Comparison of ENCODE assay signal across 9 cellular contexts in the genomic region with DNA sequence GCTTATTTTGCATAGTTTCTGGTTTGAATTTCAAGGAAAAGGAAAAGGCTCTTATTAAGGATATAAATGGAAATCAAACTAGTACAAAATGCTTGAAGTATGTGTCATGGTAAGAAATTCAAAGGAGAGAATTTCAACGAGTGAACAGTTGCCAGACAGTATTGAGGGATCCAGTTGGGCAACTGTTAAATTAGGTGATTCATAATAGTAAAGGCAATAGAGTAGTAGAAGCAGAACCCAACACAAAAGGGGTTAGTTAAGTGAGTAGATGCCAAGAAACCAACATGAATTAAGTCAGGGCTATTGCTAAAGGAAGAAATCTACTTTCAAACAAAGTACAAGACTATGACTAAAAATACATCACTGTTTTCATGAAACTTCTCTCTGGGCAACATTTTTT. TPM values are rescaled to one million over a fixed set of nuclear protein-coding genes. Genes with fewer than 3 reads are reported as not detected.
DNase-seq lines count a peak whose midpoint lies in the region; ATAC-seq and TF ChIP-seq lines count a peak whose summit lies in the region.
"Had no signal": no experiment of that assay in that cellular context is flagged by ENCODE, and none has a peak within 500 bp of the region (broad histone marks: within the 10 kb centered on the region; RNA-seq: fewer than 3 reads in every experiment).

No MANE protein-coding gene starts in this region.

- ATAC-seq in GM19351 (IDR thresholded peaks at IDR 0.05; ENCODE audit: unreplicated experiment) (peak; percentile 36), HG02610 (IDR thresholded peaks at IDR 0.05; ENCODE audit: unreplicated experiment) (no peak), GM18868 (IDR thresholded peaks at IDR 0.05; ENCODE audit: unreplicated experiment) (no peak)

- no peaks in the 10 kb centered on the region for H3K36me3 ChIP-seq in SJCRH30

- H3K9me3 Mint-ChIP-seq in activated CD4-positive, alpha-beta memory T cell treated with anti-CD3 and anti-CD28 coated beads, Interleukin-2, amount 10 ng/mL, durations not matched to agents 7 days and 5 days, result peaks cover 3% of the 10 kb centered on the region

- H3K9me3 ChIP-seq in SJCRH30 (replicated peaks), result no peaks in the 10 kb centered on the region

- H3K27me3 ChIP-seq in SJCRH30, result no peaks in the 10 kb centered on the region

- peaks cover 68% of the 10 kb centered on the region for H3K36me3 Mint-ChIP-seq in activated CD4-positive, alpha-beta memory T cell treated with anti-CD3 and anti-CD28 coated beads, Interleukin-2, amount 10 ng/mL, durations not matched to agents 7 days and 5 days (ENCODE audit: low read depth)

- H3K4me1 ChIP-seq in SJCRH30, result 0 out of 2 replicates have a peak, but pooled peaks cover 3% of the 10 kb centered on the region

- peaks cover 73% of the 10 kb centered on the region for H3K4me1 Mint-ChIP-seq in activated CD4-positive, alpha-beta memory T cell treated with anti-CD3 and anti-CD28 coated beads, Interleukin-2, amount 10 ng/mL, durations not matched to agents 7 days and 5 days

- H3K27ac ChIP-seq in SJCRH30, result no peak overlapping the region
- H3K27ac ChIP-seq: KMS-11 had no signal

- peak overlapping the region; percentile 98 for H3K27ac Mint-ChIP-seq in activated CD4-positive, alpha-beta memory T cell treated with anti-CD3 and anti-CD28 coated beads, Interleukin-2, amount 10 ng/mL, durations not matched to agents 7 days and 5 days

- H3K4me3 Mint-ChIP-seq in activated CD4-positive, alpha-beta memory T cell treated with anti-CD3 and anti-CD28 coated beads, Interleukin-2, amount 10 ng/mL, durations not matched to agents 7 days and 5 days, result peak overlapping the region; percentile 99

- no peak overlapping the region for H3K4me3 ChIP-seq in fibroblast of villous mesenchyme (ENCODE audit: low read depth, low read length)
- no peak overlapping the region for H3K4me3 ChIP-seq in SJCRH30

- POLR2A ChIA-PET in activated CD4-positive, alpha-beta memory T cell treated with anti-CD3 and anti-CD28 coated beads, Interleukin-2, amount 10 ng/mL, durations not matched to agents 7 days and 5 days (lab: Charles Lee), result interaction anchor here (0.9 to 10.1 kb wide), 17 partner anchors 10 to 337 kb away, joined by 3 to 171 read pairs (median 10); partner anchors contain the start of genes GBP1, GBP3, GBP4 and GBP6

- H3K27me3 Mint-ChIP-seq in activated CD4-positive, alpha-beta memory T cell treated with anti-CD3 and anti-CD28 coated beads, Interleukin-2, amount 10 ng/mL, durations not matched to agents 7 days and 5 days, result no peaks in the 10 kb centered on the region

- peak; percentile 80 for DNase-seq in AG08395 (ENCODE audit: low spot score)
- no peak for DNase-seq in activated CD4-positive, alpha-beta memory T cell treated with anti-CD3 and anti-CD28 coated beads, Interleukin-2, amount 10 ng/mL, durations not matched to agents 7 days and 5 days
- DNase-seq in fibroblast of villous mesenchyme (ENCODE audit: low read depth), result peak; percentile 37
- no peak for DNase-seq in amniotic stem cell (lab: John Stamatoyannopoulos, UW)
- DNase-seq in SJCRH30, result no peak

- CTCF ChIA-PET in activated CD4-positive, alpha-beta memory T cell treated with anti-CD3 and anti-CD28 coated beads, Interleukin-2, amount 10 ng/mL, durations not matched to agents 7 days and 5 days (lab: Charles Lee), result interaction anchor here (1.1 to 7.1 kb wide), 8 partner anchors 14 to 288 kb away, joined by 3 to 51 read pairs (median 4); partner anchors contain the start of gene GBP4

- no peak for TF ChIP-seq CTCF in fibroblast of villous mesenchyme (IDR thresholded peaks at IDR 0.05; ENCODE audit: insufficient read depth, low read depth, low read length)

RNA-seq across cellular contexts. Expression of gene GBP5, which starts 1.0 kb away (rescaled TPM):
- total RNA-seq in activated CD4-positive, alpha-beta memory T cell treated with anti-CD3 and anti-CD28 coated beads, Interleukin-2, amount 10 ng/mL, durations not matched to agents 7 days and 5 days, result 100 to 1,000 TPM; 231 to 234 TPM
- total RNA-seq in fibroblast of villous mesenchyme, result under 0.01 and 0.32 TPM in 2 replicates
- total RNA-seq in SJCRH30 (2014; rRNA removed; shearing (Covaris generic)), result 0.08 TPM in 1 of 2 replicates, not detected in the other

Comparison
In these comparisons a context has a peak if more than half of its experiments do, and no peak if none do; other contexts are left out.
1. DNase-seq: peak in AG08395 (single experiment) and fibroblast of villous mesenchyme (single experiment); none in activated CD4-positive, alpha-beta memory T cell treated with anti-CD3 and anti-CD28 coated beads, Interleukin-2, amount 10 ng/mL, durations not matched to agents 7 days and 5 days (single experiment), amniotic stem cell (single experiment) and SJCRH30 (0 of 2).
2. RNA of gene GBP5, which starts 1.0 kb away (total RNA-seq): 231 to 234 TPM in activated CD4-positive, alpha-beta memory T cell treated with anti-CD3 and anti-CD28 coated beads, Interleukin-2, amount 10 ng/mL, durations not matched to agents 7 days and 5 days; 0.08 TPM in SJCRH30 and under 0.01 to 0.32 TPM in fibroblast of villous mesenchyme; every median in the first group is over 100 times any median in the second.